Comparison of ENCODE assay signal across 6 cellular contexts in genomic region chr17:53006006-53006405, GRCh38.
"Had no signal": no experiment of that assay in that cellular context is flagged by ENCODE, and none has a peak within 500 bp of the region (broad histone marks: within the 10 kb centered on the region; RNA-seq: fewer than 3 reads in every experiment).

No MANE protein-coding gene starts in this region.

- H2AFZ ChIP-seq: GM23248 had no signal

- H3K9ac ChIP-seq: GM23248 had no signal

- H3K4me1 ChIP-seq: HAP-1 had no signal

- H3K36me3 ChIP-seq: HAP-1 had no signal

- H3K9me3 ChIP-seq: HAP-1 had no signal

- H3K27ac ChIP-seq: GM23248, HL-60 had no signal

- DNase-seq: GM23248, GOT3, H7, HFFc6 had no signal

- H3K4me3 ChIP-seq: GM23248, HAP-1 had no signal
